ENCODE assay signal across 11 cellular contexts in the genomic region with DNA sequence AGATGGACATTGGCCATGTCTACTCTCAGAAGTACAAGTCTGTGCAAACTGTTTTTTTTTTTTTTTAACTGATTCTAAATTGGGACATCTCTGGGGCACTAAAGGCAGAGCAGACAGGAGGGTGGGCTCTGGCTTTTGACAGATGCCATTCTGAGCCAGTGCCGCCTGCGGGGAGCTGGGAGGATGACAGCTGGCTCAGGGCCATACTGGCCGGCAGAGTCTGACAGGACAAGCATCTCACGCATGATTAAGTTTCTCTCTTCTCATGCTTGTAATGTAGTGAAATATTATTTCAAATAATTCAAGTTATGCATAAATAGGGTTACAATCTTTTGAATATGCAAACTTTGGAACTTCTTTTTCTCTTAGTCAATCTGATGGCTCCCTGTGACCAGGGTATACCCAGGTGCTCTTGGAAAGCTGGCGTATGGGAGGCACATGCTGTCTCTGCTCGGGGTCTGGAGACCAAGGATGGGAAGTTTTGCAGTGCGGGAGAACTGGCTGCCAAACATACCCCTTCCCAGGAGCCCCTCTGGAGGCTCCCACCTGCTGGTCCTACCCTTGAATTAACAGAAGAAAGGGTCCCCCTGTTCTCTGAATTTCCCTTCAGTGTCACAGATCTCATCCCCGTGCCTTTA. TPM values are rescaled to one million over a fixed set of nuclear protein-coding genes. Genes with fewer than 3 reads are reported as not detected.
DNase-seq lines count a peak whose midpoint lies in the region; ATAC-seq and TF ChIP-seq lines count a peak whose summit lies in the region.
"Had no signal": no experiment of that assay in that cellular context is flagged by ENCODE, and none has a peak within 500 bp of the region (broad histone marks: within the 10 kb centered on the region; RNA-seq: fewer than 3 reads in every experiment).

No MANE protein-coding gene starts in this region.

- peaks cover 39% of the 10 kb centered on the region for H3K4me1 Mint-ChIP-seq in activated T-cell treated with anti-CD3 and anti-CD28 coated beads, Interleukin-2, amount 50 U/mL, for 72 hours (ENCODE audit: low read depth)
- peaks cover 54% of the 10 kb centered on the region for H3K4me1 Mint-ChIP-seq in activated T-cell treated with anti-CD3 and anti-CD28 coated beads, Interleukin-2, amount 50 U/mL, for 4 hours (ENCODE audit: low read depth)

- DNase-seq in activated T-cell treated with anti-CD3 and anti-CD28 coated beads, Interleukin-2, amount 50 U/mL, for 72 hours, result no peak
- DNase-seq in activated T-cell treated with anti-CD3 and anti-CD28 coated beads, Interleukin-2, amount 50 U/mL, for 4 hours, result no peak
- peak; percentile 50 for DNase-seq in OCI-LY7 (ENCODE audit: low spot score)
- peak; percentile 24 for DNase-seq in globus pallidus (ENCODE audit: low spot score)
- DNase-seq in spleen, result peak; percentile 35
- DNase-seq in activated CD4-positive, alpha-beta T cell treated with anti-CD3 and anti-CD28 coated beads for 48 hours, result no peak
- no peak for DNase-seq in effector CD8-positive, alpha-beta T cell (lab: John Stamatoyannopoulos, UW)
- DNase-seq in NCI-H1417 (lab: John Stamatoyannopoulos, UW), result no peak
- DNase-seq: activated CD4-positive, alpha-beta T cell treated with anti-CD3 and anti-CD28 coated beads for 4 hours; Calu3; ovary had no signal

- H2AFZ ChIP-seq in OCI-LY7 (ENCODE audit: low read length), result no peak overlapping the region

- peaks cover 97% of the 10 kb centered on the region for H3K79me2 ChIP-seq in OCI-LY7 (ENCODE audit: insufficient read depth, low read depth, low read length)

- H3K4me3 ChIP-seq in OCI-LY7 (ENCODE audit: low read depth, low read length, poor library complexity, severe bottlenecking) (peak overlapping the region; percentile 78), spleen (no peak overlapping the region)
- H3K4me3 ChIP-seq: ovary had no signal

- H3K27me3 ChIP-seq in spleen (replicated peaks in 1 of 7), result no peaks in the 10 kb centered on the region
- H3K27me3 ChIP-seq: ovary had no signal

- H3K4me1 ChIP-seq in OCI-LY7 (ENCODE audit: insufficient read depth, low read length, poor library complexity, severe bottlenecking), result peaks cover 57% of the 10 kb centered on the region
- H3K4me1 ChIP-seq in spleen, result peaks cover 0 to 65% (median 30%) of the 10 kb centered on the region in 6 donors

- no peaks in the 10 kb centered on the region for H3K9me2 ChIP-seq in OCI-LY7 (ENCODE audit: insufficient read depth, low read length)

- H3K9me3 ChIP-seq in OCI-LY7 (ENCODE audit: low read length) (no peaks in the 10 kb centered on the region), spleen (no peaks in the 10 kb centered on the region)
- H3K9me3 ChIP-seq: ovary had no signal

- intact Hi-C loops in OCI-LY7 (cut with micrococcal nuclease; ENCODE audit: unreplicated experiment), result no loop called here
- intact Hi-C loops in spleen (cut with DNase I; ENCODE audit: low total_unique reads), result no loop called here

- H3K4me2 ChIP-seq in OCI-LY7 (ENCODE audit: low read length), result peak overlapping the region; percentile 89

- WGBS in spleen, 5 donors, result 62 to 77% (median 71%) methylated on average over 8 of the region's 8 CpGs

- H3K36me3 Mint-ChIP-seq in activated T-cell treated with anti-CD3 and anti-CD28 coated beads, Interleukin-2, amount 50 U/mL, for 72 hours (ENCODE audit: insufficient read depth in 2 of 2), result peaks cover 2 to 19% of the 10 kb centered on the region in 2 donors
- H3K36me3 Mint-ChIP-seq in activated T-cell treated with anti-CD3 and anti-CD28 coated beads, Interleukin-2, amount 50 U/mL, for 4 hours (ENCODE audit: insufficient read depth), result peaks cover 13% of the 10 kb centered on the region

- H3K27ac ChIP-seq in OCI-LY7 (ENCODE audit: low read depth, low read length, poor library complexity, severe bottlenecking), result peak overlapping the region; percentile 18
- H3K27ac ChIP-seq in spleen, result no peak overlapping the region
- H3K27ac ChIP-seq: ovary had no signal

- H3K27ac Mint-ChIP-seq in activated T-cell treated with anti-CD3 and anti-CD28 coated beads, Interleukin-2, amount 50 U/mL, for 72 hours, result peak overlapping the region; percentile 54

- H3K36me3 ChIP-seq in OCI-LY7 (ENCODE audit: insufficient read depth, low read length) (peaks cover 96% of the 10 kb centered on the region), spleen (peaks cover 0 to 46% (median 28%) of the 10 kb centered on the region in 6 donors)
- H3K36me3 ChIP-seq: ovary had no signal

- H4K20me1 ChIP-seq in OCI-LY7 (ENCODE audit: insufficient read depth, low read length), result peaks cover 68% of the 10 kb centered on the region

- H3K9me3 Mint-ChIP-seq in activated T-cell treated with anti-CD3 and anti-CD28 coated beads, Interleukin-2, amount 50 U/mL, for 72 hours, result no peaks in the 10 kb centered on the region
- H3K9me3 Mint-ChIP-seq in activated T-cell treated with anti-CD3 and anti-CD28 coated beads, Interleukin-2, amount 50 U/mL, for 4 hours, result no peaks in the 10 kb centered on the region

- H3K4me3 Mint-ChIP-seq in activated T-cell treated with anti-CD3 and anti-CD28 coated beads, Interleukin-2, amount 50 U/mL, for 72 hours, result no peak overlapping the region
- no peak overlapping the region for H3K4me3 Mint-ChIP-seq in activated T-cell treated with anti-CD3 and anti-CD28 coated beads, Interleukin-2, amount 50 U/mL, for 4 hours

- TF ChIP-seq CTCF in OCI-LY7 (conservative IDR thresholded peaks at IDR 0.05; ENCODE audit: low read length) (no peak; the same call in 1 of the 2 replicates), spleen (IDR thresholded peaks at IDR 0.05 in 8 of 11, conservative IDR thresholded peaks at IDR 0.05 in 3 of 11) (no peak)

- POLR2A ChIA-PET in OCI-LY7 (lab: Charles Lee), result no interaction called here

- H3K27me3 Mint-ChIP-seq in activated T-cell treated with anti-CD3 and anti-CD28 coated beads, Interleukin-2, amount 50 U/mL, for 72 hours (ENCODE audit: low read depth), result no peaks in the 10 kb centered on the region
- H3K27me3 Mint-ChIP-seq in activated T-cell treated with anti-CD3 and anti-CD28 coated beads, Interleukin-2, amount 50 U/mL, for 4 hours (ENCODE audit: low read depth), result no peaks in the 10 kb centered on the region

- CTCF ChIA-PET in OCI-LY7 (lab: Charles Lee; ENCODE audit: unreplicated experiment), result interaction anchor here (0.6 kb wide), 1 partner anchor 1385 kb away, joined by 3 read pairs; the partner anchor contains the start of gene KLC1

- no peak for ATAC-seq in activated T-cell treated with anti-CD3 and anti-CD28 coated beads, Interleukin-2, amount 50 U/mL, for 72 hours (replicated peaks in 1 of 2)
- no peak for ATAC-seq in activated T-cell treated with anti-CD3 and anti-CD28 coated beads, Interleukin-2, amount 50 U/mL, for 4 hours

- no peak for TF ChIP-seq POLR2A in spleen (IDR thresholded peaks at IDR 0.05)

- BruUV-seq in OCI-LY7 (replicated peaks; lab: Mats Ljungman, UMichigan), result no TSS peak

RNA-seq across cellular contexts. Expression of gene CDCA4, which starts 7.6 kb away (rescaled TPM):
- 10 to 100 TPM; 56.8 to 57.5 TPM for total RNA-seq in activated T-cell treated with anti-CD3 and anti-CD28 coated beads, Interleukin-2, amount 50 U/mL, for 72 hours
- 10 to 100 TPM; 55.1 to 72.2 (median 58.3) TPM for total RNA-seq in activated T-cell treated with anti-CD3 and anti-CD28 coated beads, Interleukin-2, amount 50 U/mL, for 4 hours
- 109 and 110 TPM in 2 replicates for total RNA-seq in OCI-LY7 (2014; rRNA removed; shearing (Covaris generic))
- 74.0 and 79.5 TPM in 2 replicates for total RNA-seq in OCI-LY7 (2022)
- 10 to 100 TPM in 2 of 7 donors, 1 to 10 TPM in 5; 6.5 to 15.1 (median 8.7) TPM for total RNA-seq in spleen
- polyA plus RNA-seq in spleen, result 10 to 100 TPM in 1 of 3 donors, 1 to 10 TPM in 2; 5.8 to 10.5 (median 8.5) TPM

RNA-seq across cellular contexts. Expression of gene CLBA1, which starts 27.7 kb away (rescaled TPM):
- total RNA-seq in activated T-cell treated with anti-CD3 and anti-CD28 coated beads, Interleukin-2, amount 50 U/mL, for 72 hours, result under 1 TPM; 0.79 to 0.93 TPM
- total RNA-seq in activated T-cell treated with anti-CD3 and anti-CD28 coated beads, Interleukin-2, amount 50 U/mL, for 4 hours, result 1 to 10 TPM; 2.9 to 3.8 (median 3.3) TPM
- total RNA-seq in OCI-LY7 (2014; rRNA removed; shearing (Covaris generic)), result 0.08 and 0.82 TPM in 2 replicates
- 1.2 TPM in 1 of 2 replicates, not detected in the other for total RNA-seq in OCI-LY7 (2022)
- total RNA-seq in spleen, result 1 to 10 TPM; 1.7 to 4.0 (median 3.4) TPM
- 1 to 10 TPM; 3.7 to 4.3 (median 3.9) TPM for polyA plus RNA-seq in spleen

RNA-seq across cellular contexts. Expression of gene AHNAK2, which starts 35.1 kb away (rescaled TPM):
- under 1 TPM in 1 of 2 donors, not detected in 1; 0.05 TPM for total RNA-seq in activated T-cell treated with anti-CD3 and anti-CD28 coated beads, Interleukin-2, amount 50 U/mL, for 72 hours
- total RNA-seq in activated T-cell treated with anti-CD3 and anti-CD28 coated beads, Interleukin-2, amount 50 U/mL, for 4 hours, result under 1 TPM; under 0.01 to 0.08 (median 0.05) TPM
- total RNA-seq in OCI-LY7 (2014; rRNA removed; shearing (Covaris generic)), result 0.21 TPM in 1 of 2 replicates, not detected in the other
- 0.09 and 0.61 TPM in 2 replicates for total RNA-seq in OCI-LY7 (2022)
- total RNA-seq in spleen, result 1 to 10 TPM in 1 of 7 donors, under 1 TPM in 6; 0.26 to 1.3 (median 0.66) TPM
- polyA plus RNA-seq in spleen, result under 1 TPM; 0.30 to 0.86 (median 0.76) TPM

RNA-seq across cellular contexts. Expression of gene GPR132, which starts 52.0 kb away (rescaled TPM):
- total RNA-seq in activated T-cell treated with anti-CD3 and anti-CD28 coated beads, Interleukin-2, amount 50 U/mL, for 72 hours, result 10 to 100 TPM; 38.2 to 49.6 TPM
- 10 to 100 TPM; 14.6 to 18.4 (median 16.8) TPM for total RNA-seq in activated T-cell treated with anti-CD3 and anti-CD28 coated beads, Interleukin-2, amount 50 U/mL, for 4 hours
- total RNA-seq in OCI-LY7 (2014; rRNA removed; shearing (Covaris generic)), result 0.10 and 1.0 TPM in 2 replicates
- total RNA-seq in OCI-LY7 (2022) (1.9 and 3.0 TPM in 2 replicates), spleen (10 to 100 TPM; 17.5 to 33.7 (median 23.1) TPM)
- polyA plus RNA-seq in spleen, result 1 to 10 TPM; 5.0 to 9.0 (median 5.8) TPM

Comparison
In these comparisons a context has a peak if more than half of its experiments do, and no peak if none do; other contexts are left out.
1. DNase-seq: peak in OCI-LY7 (single experiment), globus pallidus (single experiment) and spleen (single experiment); none in activated T-cell treated with anti-CD3 and anti-CD28 coated beads, Interleukin-2, amount 50 U/mL, for 72 hours (0 of 2), activated T-cell treated with anti-CD3 and anti-CD28 coated beads, Interleukin-2, amount 50 U/mL, for 4 hours (single experiment), activated CD4-positive, alpha-beta T cell treated with anti-CD3 and anti-CD28 coated beads for 48 hours (single experiment), effector CD8-positive, alpha-beta T cell (single experiment) and NCI-H1417 (0 of 3).